In genomic region chr4:2462218-2462991, GRCh38 we compare ENCODE assay signal across 9 cellular contexts. TPM values are rescaled to one million over a fixed set of nuclear protein-coding genes. Genes with fewer than 3 reads are reported as not detected.
A peak's percentile ranks its signal among the peaks of the same experiment; 100 is the strongest.
DNase-seq lines count a peak whose midpoint lies in the region; ATAC-seq, FAIRE-seq and TF ChIP-seq lines count a peak whose summit lies in the region.
"Had no signal": no experiment of that assay in that cellular context is flagged by ENCODE, and none has a peak within 500 bp of the region (broad histone marks: within the 10 kb centered on the region; RNA-seq: fewer than 3 reads in every experiment).

No MANE protein-coding gene starts in this region.

- H3K36me3 ChIP-seq in BE2C (no peaks in the 10 kb centered on the region), OCI-LY7 (ENCODE audit: insufficient read depth, low read length) (no peaks in the 10 kb centered on the region)

- no peaks in the 10 kb centered on the region; the same call in 1 of the 2 replicates for H3K79me2 ChIP-seq in OCI-LY7 (ENCODE audit: insufficient read depth, low read depth, low read length)

- H3K36me3 Mint-ChIP-seq in activated T-helper 2 cell treated with anti-CD3 and anti-CD28 coated beads, Interferon-gamma antibody, Interleukin-2, Interleukin-4, amounts not matched to agents 10 μg/mL and 5 μg/mL and 100 μg/mL, durations not matched to agents 14 hours and 24 hours and 36 hours (ENCODE audit: low read depth): peaks cover 4% of the 10 kb centered on the region
- no peaks in the 10 kb centered on the region for H3K36me3 Mint-ChIP-seq in natural killer cell

- H3K27ac ChIP-seq in OCI-LY7 (ENCODE audit: low read depth, low read length, poor library complexity, severe bottlenecking): no peak overlapping the region

- POLR2A ChIA-PET in OCI-LY7 (lab: Charles Lee): interaction anchor here (0.6 kb wide), 2 partner anchors 8 to 14 kb away, joined by 4 to 5 read pairs; no protein-coding TSS in a partner anchor

- no peak overlapping the region for H3K27ac Mint-ChIP-seq in activated T-helper 2 cell treated with anti-CD3 and anti-CD28 coated beads, Interferon-gamma antibody, Interleukin-2, Interleukin-4, amounts not matched to agents 10 μg/mL and 5 μg/mL and 100 μg/mL, durations not matched to agents 14 hours and 24 hours and 36 hours
- H3K27ac Mint-ChIP-seq in natural killer cell: peak overlapping the region in 1 of 2 donors; percentile 58

- no peaks in the 10 kb centered on the region for H3K9me2 ChIP-seq in OCI-LY7 (ENCODE audit: insufficient read depth, low read length)

- CTCF ChIA-PET in OCI-LY7 (lab: Charles Lee; ENCODE audit: unreplicated experiment): interaction anchor here (0.7 kb wide), 2 partner anchors 21 to 1603 kb away, joined by 3 to 7 read pairs; no protein-coding TSS in a partner anchor

- H4K20me1 ChIP-seq in OCI-LY7 (ENCODE audit: insufficient read depth, low read length): no peaks in the 10 kb centered on the region

- H3K4me3 ChIP-seq in BE2C (ENCODE audit: low read depth, low read length) (peak overlapping the region; percentile 51), OCI-LY7 (ENCODE audit: low read depth, low read length, poor library complexity, severe bottlenecking) (peak overlapping the region; percentile 63), fibroblast of pulmonary artery (replicated peaks; ENCODE audit: low read depth, low read length) (peak overlapping the region; percentile 37)

- DNase-seq in BE2C (peak; percentile 86), GM19239 (ENCODE audit: insufficient read length, low spot score) (peak; percentile 83), OCI-LY7 (ENCODE audit: low spot score) (peak; percentile 84), fibroblast of pulmonary artery (ENCODE audit: low read depth) (peak; percentile 76), natural killer cell (peak; percentile 71)
- DNase-seq in activated T-helper 2 cell treated with anti-CD3 and anti-CD28 coated beads, Interferon-gamma antibody, Interleukin-2, Interleukin-4, amounts not matched to agents 10 μg/mL and 5 μg/mL and 100 μg/mL, durations not matched to agents 14 hours and 24 hours and 36 hours (ENCODE audit: low spot score): peak; percentile 61
- peak; percentile 72 for DNase-seq in stimulated activated naive CD8-positive, alpha-beta T cell treated with anti-CD3 and anti-CD28 coated beads, Interleukin-15, Interleukin-2, amounts not matched to agents 100 U/mL and 50 U/mL, for 24 hours

- H3K27me3 ChIP-seq in BE2C: no peaks in the 10 kb centered on the region

- peak overlapping the region; percentile 67 for H2AFZ ChIP-seq in OCI-LY7 (ENCODE audit: low read length)

- H3K4me1 ChIP-seq in BE2C: peaks cover 4% of the 10 kb centered on the region; the same call in 1 of the 2 replicates
- H3K4me1 ChIP-seq in OCI-LY7 (ENCODE audit: insufficient read depth, low read length, poor library complexity, severe bottlenecking): peaks cover 18% of the 10 kb centered on the region

- no peak for FAIRE-seq in GM19239 (lab: Jason Lieb, UNC)

- ATAC-seq in HG03439 (IDR thresholded peaks at IDR 0.05; ENCODE audit: unreplicated experiment) (peak; percentile 53), natural killer cell (peak; percentile 92 to 97 (median 96))
- peak; percentile 92 for ATAC-seq in stimulated activated naive CD8-positive, alpha-beta T cell treated with anti-CD3 and anti-CD28 coated beads, Interleukin-15, Interleukin-2, amounts not matched to agents 100 U/mL and 50 U/mL, for 24 hours

- intact Hi-C loops in OCI-LY7 (cut with micrococcal nuclease; ENCODE audit: unreplicated experiment): loop anchor here (1.0 to 10.0 kb wide), 4 partner anchors 242 to 748 kb away; partner anchors contain the start of genes GRK4, NOP14 and SLBP
- intact Hi-C loops in activated T-helper 2 cell treated with anti-CD3 and anti-CD28 coated beads, Interferon-gamma antibody, Interleukin-2, Interleukin-4, amounts not matched to agents 10 μg/mL and 5 μg/mL and 100 μg/mL, durations not matched to agents 14 hours and 24 hours and 36 hours (cut with micrococcal nuclease): loop anchor here (10.0 kb wide), 2 partner anchors 458 to 748 kb away; partner anchors contain the start of genes NELFA and SLBP
- intact Hi-C loops in natural killer cell (cut with micrococcal nuclease): no loop called here

- H3K4me3 Mint-ChIP-seq in activated T-helper 2 cell treated with anti-CD3 and anti-CD28 coated beads, Interferon-gamma antibody, Interleukin-2, Interleukin-4, amounts not matched to agents 10 μg/mL and 5 μg/mL and 100 μg/mL, durations not matched to agents 14 hours and 24 hours and 36 hours (ENCODE audit: low read depth): peak overlapping the region; percentile 75
- peak overlapping the region; percentile 82 for H3K4me3 Mint-ChIP-seq in natural killer cell

- no TSS peak for BruUV-seq in OCI-LY7 (replicated peaks; lab: Mats Ljungman, UMichigan)

- no peak for TF ChIP-seq CTCF in BE2C (IDR thresholded peaks at IDR 0.05; ENCODE audit: low read depth, low read length)
- peak; percentile 67 for TF ChIP-seq CTCF in OCI-LY7 (conservative IDR thresholded peaks at IDR 0.05; ENCODE audit: low read length)
- no peak for TF ChIP-seq CTCF in fibroblast of pulmonary artery (IDR thresholded peaks at IDR 0.05; ENCODE audit: low read length, missing control alignments)
- peak; percentile 58 for TF ChIP-seq CTCF in natural killer cell (IDR thresholded peaks at IDR 0.05)

- H3K9me3 Mint-ChIP-seq in activated T-helper 2 cell treated with anti-CD3 and anti-CD28 coated beads, Interferon-gamma antibody, Interleukin-2, Interleukin-4, amounts not matched to agents 10 μg/mL and 5 μg/mL and 100 μg/mL, durations not matched to agents 14 hours and 24 hours and 36 hours: no peaks in the 10 kb centered on the region
- H3K9me3 Mint-ChIP-seq in natural killer cell: no peaks in the 10 kb centered on the region

- H3K4me2 ChIP-seq in OCI-LY7 (ENCODE audit: low read length): peak overlapping the region; percentile 74

- peaks cover 19% of the 10 kb centered on the region for H3K27me3 Mint-ChIP-seq in activated T-helper 2 cell treated with anti-CD3 and anti-CD28 coated beads, Interferon-gamma antibody, Interleukin-2, Interleukin-4, amounts not matched to agents 10 μg/mL and 5 μg/mL and 100 μg/mL, durations not matched to agents 14 hours and 24 hours and 36 hours (ENCODE audit: low read depth)
- peaks cover 0 to 6% of the 10 kb centered on the region in 2 donors for H3K27me3 Mint-ChIP-seq in natural killer cell (ENCODE audit: low read depth in 2 of 2)

- H3K9me3 ChIP-seq in BE2C (no peaks in the 10 kb centered on the region; the same call in 1 of the 2 replicates), OCI-LY7 (ENCODE audit: low read length) (no peaks in the 10 kb centered on the region)

- peaks cover 11% of the 10 kb centered on the region for H3K4me1 Mint-ChIP-seq in activated T-helper 2 cell treated with anti-CD3 and anti-CD28 coated beads, Interferon-gamma antibody, Interleukin-2, Interleukin-4, amounts not matched to agents 10 μg/mL and 5 μg/mL and 100 μg/mL, durations not matched to agents 14 hours and 24 hours and 36 hours (ENCODE audit: low read depth)
- H3K4me1 Mint-ChIP-seq in natural killer cell: peaks cover 0 to 14% of the 10 kb centered on the region in 2 donors

RNA-seq across cellular contexts. Expression of gene RNF4, which starts 6.5 kb away (rescaled TPM):
- polyA plus RNA-seq in BE2C (2012; ENCODE audit: insufficient read depth, insufficient read length, low read depth): 49.0 TPM
- total RNA-seq in OCI-LY7 (2014; rRNA removed; shearing (Covaris generic)): 63.6 and 65.0 TPM in 2 replicates
- total RNA-seq in OCI-LY7 (2022) (76.5 and 77.5 TPM in 2 replicates), natural killer cell (100 to 1,000 TPM; 103 to 130 (median 123) TPM)
- 99.0 and 99.1 TPM in 2 replicates for total RNA-seq in activated T-helper 2 cell treated with anti-CD3 and anti-CD28 coated beads, Interferon-gamma antibody, Interleukin-2, Interleukin-4, amounts not matched to agents 10 μg/mL and 5 μg/mL and 100 μg/mL, durations not matched to agents 14 hours and 24 hours and 36 hours

RNA-seq across cellular contexts. Expression of gene CFAP99, which starts 43.6 kb away (rescaled TPM):
- 0.54 TPM for polyA plus RNA-seq in BE2C (2012; ENCODE audit: insufficient read depth, insufficient read length, low read depth)
- total RNA-seq in OCI-LY7 (2014; rRNA removed; shearing (Covaris generic)): not detected in 2 replicates
- total RNA-seq in OCI-LY7 (2022) (not detected in 2 replicates), natural killer cell (not detected)
- total RNA-seq in activated T-helper 2 cell treated with anti-CD3 and anti-CD28 coated beads, Interferon-gamma antibody, Interleukin-2, Interleukin-4, amounts not matched to agents 10 μg/mL and 5 μg/mL and 100 μg/mL, durations not matched to agents 14 hours and 24 hours and 36 hours: not detected in 2 replicates
- total RNA-seq: T-helper 1 cell treated with Interleukin-12 subunit alpha and Interleukin-12 subunit beta and Interleukin-4 antibody, amounts not matched to agents 30 ng/mL and 1 ng/mL, for 36 hours had no signal

RNA-seq across cellular contexts. Expression of gene ZFYVE28, which starts 44.0 kb away (rescaled TPM):
- 2.3 TPM for polyA plus RNA-seq in BE2C (2012; ENCODE audit: insufficient read depth, insufficient read length, low read depth)
- total RNA-seq in OCI-LY7 (2014; rRNA removed; shearing (Covaris generic)): 4.8 TPM in 1 of 2 replicates, not detected in the other
- total RNA-seq in OCI-LY7 (2022): 0.32 TPM in 1 of 2 replicates, not detected in the other
- total RNA-seq in activated T-helper 2 cell treated with anti-CD3 and anti-CD28 coated beads, Interferon-gamma antibody, Interleukin-2, Interleukin-4, amounts not matched to agents 10 μg/mL and 5 μg/mL and 100 μg/mL, durations not matched to agents 14 hours and 24 hours and 36 hours: 10.0 and 11.9 TPM in 2 replicates
- 100 to 1,000 TPM in 2 of 3 donors, 10 to 100 TPM in 1; 85.4 to 107 (median 104) TPM for total RNA-seq in natural killer cell

Comparison
In these comparisons a context has a peak if more than half of its experiments do, and no peak if none do; other contexts are left out.
1. CTCF ChIP-seq: peak in OCI-LY7 (single experiment) and natural killer cell (single experiment); none in BE2C (single experiment) and fibroblast of pulmonary artery (single experiment).
2. Peak in every context shown above with its lines, with median percentiles within 50 percentile points of each other: DNase-seq, H3K4me3 ChIP-seq and ATAC-seq.